Comparison of ENCODE assay signal across 8 cellular contexts in the genomic region with DNA sequence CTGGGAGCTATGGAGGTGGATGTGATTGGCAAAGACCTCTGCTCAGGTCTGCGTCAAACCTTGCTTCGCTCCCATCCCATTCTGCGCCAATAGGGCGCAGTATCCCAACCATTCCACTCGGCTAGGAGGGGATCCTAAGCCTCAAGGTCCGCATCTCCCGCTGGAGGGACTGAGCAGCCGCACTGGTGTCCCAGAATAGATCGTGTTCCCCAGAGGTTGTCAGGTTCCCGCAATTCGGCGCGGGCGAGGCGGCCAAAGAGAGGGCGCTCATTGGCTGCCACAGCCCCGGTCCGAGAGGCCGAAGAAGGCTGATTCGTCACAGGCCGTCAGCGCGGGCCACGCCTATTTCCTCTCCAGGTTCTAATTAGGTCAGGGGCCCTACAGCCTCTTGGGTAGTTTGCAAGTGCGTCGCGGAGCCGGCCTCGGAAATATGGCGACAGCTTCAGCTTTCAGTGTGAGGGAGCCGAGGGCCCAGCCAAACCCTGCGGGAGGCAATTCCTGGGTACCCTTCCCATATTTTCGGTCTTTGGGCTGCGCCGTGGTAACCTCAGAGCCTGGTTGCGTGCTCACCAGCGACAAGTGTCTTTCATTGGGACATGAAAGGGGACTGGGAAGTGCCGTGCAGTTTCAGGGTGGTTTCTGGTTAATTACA. TPM values are rescaled to one million over a fixed set of nuclear protein-coding genes. Genes with fewer than 3 reads are reported as not detected.
A peak's percentile ranks its signal among the peaks of the same experiment; 100 is the strongest.
DNase-seq lines count a peak whose midpoint lies in the region; ATAC-seq and TF ChIP-seq lines count a peak whose summit lies in the region.

No MANE protein-coding gene starts in this region.

- H3K4me1 ChIP-seq in ovary (ENCODE audit: insufficient read depth) (peaks cover 6% of the 10 kb centered on the region), thymus (ENCODE audit: control insufficient read depth, insufficient read depth, low read length) (peaks cover 17% of the 10 kb centered on the region)

- peak; percentile 6 to 27 (median 8) for TF ChIP-seq CTCF in ovary (IDR thresholded peaks at IDR 0.05)

- intact Hi-C loops in head of caudate nucleus (cut with DNase I), result no loop called here
- intact Hi-C loops in ovary (cut with DNase I), result loop anchor here in 1 of 4 donors (10.0 kb wide), 1 partner anchor 257 kb away; no protein-coding TSS in a partner anchor

- H3K9me3 ChIP-seq in ovary (no peaks in the 10 kb centered on the region), thymus (ENCODE audit: control insufficient read depth) (no peaks in the 10 kb centered on the region)

- TF ChIP-seq EP300 in Ishikawa (IDR thresholded peaks at IDR 0.05; ENCODE audit: borderline replicate concordance), result no peak
- TF ChIP-seq EP300 in ovary (IDR thresholded peaks at IDR 0.05), result peak; percentile 47

- DNase-seq in DMS153 treated with DMSO at 0.1 percent for 48 hours (lab: John Stamatoyannopoulos, UW; ENCODE audit: unreplicated experiment), result peak; percentile 94
- DNase-seq in activated naive CD4-positive, alpha-beta T cell treated with anti-CD3 and anti-CD28 coated beads, Interleukin-2, amount 50 U/mL, for 72 hours (ENCODE audit: low spot score in 2 of 2), result peak; percentile 89 to 96
- DNase-seq in head of caudate nucleus, result peak; percentile 85 to 98 (median 94)
- DNase-seq in ovary, result peak; percentile 93 to 97 (median 96)

- H3K9me3 Mint-ChIP-seq in activated naive CD4-positive, alpha-beta T cell treated with anti-CD3 and anti-CD28 coated beads, Interleukin-2, amount 50 U/mL, for 72 hours, result peaks cover 19 to 20% of the 10 kb centered on the region in 2 donors

- WGBS in ovary, 3 donors, result 2 to 10% (median 4%) methylated on average over 37 to 38 of the region's 38 CpGs
- WGBS in thymus, result under 1% methylated on average over 38 of the region's 38 CpGs

- peak; percentile 91 for TF ChIP-seq POLR2A in ovary (IDR thresholded peaks at IDR 0.05)

- peak; percentile 99 for ATAC-seq in GM21528 (IDR thresholded peaks at IDR 0.05; ENCODE audit: low FRiP score, unreplicated experiment)
- peak; percentile 93 for ATAC-seq in SK-N-SH treated with all-trans-retinoic acid at 6 μM for 48 hours
- peak; percentile 99 for ATAC-seq in activated naive CD4-positive, alpha-beta T cell treated with anti-CD3 and anti-CD28 coated beads, Interleukin-2, amount 50 U/mL, for 72 hours

- H3K27ac ChIP-seq in ovary (peak overlapping the region; percentile 94 to 98), thymus (ENCODE audit: low read depth) (peak overlapping the region; percentile 97)

- peak overlapping the region; percentile 99 for H3K27ac Mint-ChIP-seq in activated naive CD4-positive, alpha-beta T cell treated with anti-CD3 and anti-CD28 coated beads, Interleukin-2, amount 50 U/mL, for 72 hours

- H3K4me3 ChIP-seq in ovary, result peak overlapping the region; percentile 81
- H3K4me3 ChIP-seq in thymus (ENCODE audit: low read length), result peak overlapping the region; percentile 75

- TF ChIP-seq RAD21 in Ishikawa (IDR thresholded peaks at IDR 0.05; ENCODE audit: low read depth), result no peak

- peaks cover 36 to 37% of the 10 kb centered on the region in 2 donors for H3K36me3 Mint-ChIP-seq in activated naive CD4-positive, alpha-beta T cell treated with anti-CD3 and anti-CD28 coated beads, Interleukin-2, amount 50 U/mL, for 72 hours

- H3K36me3 ChIP-seq in ovary (no peaks in the 10 kb centered on the region), thymus (ENCODE audit: control insufficient read depth, insufficient read depth) (no peaks in the 10 kb centered on the region)

- H3K27me3 ChIP-seq in ovary, result no peaks in the 10 kb centered on the region
- H3K27me3 ChIP-seq in thymus (ENCODE audit: control insufficient read depth, insufficient read depth), result peaks cover 9% of the 10 kb centered on the region

TF ChIP-seq in Ishikawa, 13 proteins besides CTCF, POLR2A, EP300 and RAD21 (continues in another document):
- TF ChIP-seq TAF1 (IDR thresholded peaks at IDR 0.05; ENCODE audit: low read depth) (peak; percentile 81), NFIC (IDR thresholded peaks at IDR 0.05) (no peak), EGR1 (IDR thresholded peaks at IDR 0.05) (no peak), TCF12 (IDR thresholded peaks at IDR 0.05; ENCODE audit: low read depth) (peak; percentile 41; the same call in 1 of the 2 replicates), CREB1 (IDR thresholded peaks at IDR 0.05; ENCODE audit: low read depth) (peak; percentile 48; the same call in 1 of the 2 replicates), YY1 (IDR thresholded peaks at IDR 0.05; ENCODE audit: low read depth) (peak; percentile 89), CEBPB (IDR thresholded peaks at IDR 0.05) (0 out of 2 replicates have a peak, but pooled peaks have one; percentile 35), FOXM1 (IDR thresholded peaks at IDR 0.05; ENCODE audit: borderline replicate concordance, low read depth) (no peak; the same call in 1 of the 2 replicates), TEAD4 (IDR thresholded peaks at IDR 0.05) (no peak)
- TF ChIP-seq, protein P1, sequence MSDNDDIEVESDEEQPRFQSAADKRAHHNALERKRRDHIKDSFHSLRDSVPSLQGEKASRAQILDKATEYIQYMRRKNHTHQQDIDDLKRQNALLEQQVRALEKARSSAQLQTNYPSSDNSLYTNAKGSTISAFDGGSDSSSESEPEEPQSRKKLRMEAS (IDR thresholded peaks at IDR 0.05), result peak; percentile 92
- TF ChIP-seq, protein P2, sequence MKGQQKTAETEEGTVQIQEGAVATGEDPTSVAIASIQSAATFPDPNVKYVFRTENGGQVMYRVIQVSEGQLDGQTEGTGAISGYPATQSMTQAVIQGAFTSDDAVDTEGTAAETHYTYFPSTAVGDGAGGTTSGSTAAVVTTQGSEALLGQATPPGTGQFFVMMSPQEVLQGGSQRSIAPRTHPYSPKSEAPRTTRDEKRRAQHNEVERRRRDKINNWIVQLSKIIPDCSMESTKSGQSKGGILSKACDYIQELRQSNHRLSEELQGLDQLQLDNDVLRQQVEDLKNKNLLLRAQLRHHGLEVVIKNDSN (IDR thresholded peaks at IDR 0.05), result no peak

TF ChIP-seq in SK-N-SH treated with all-trans-retinoic acid at 6 μM for 48 hours, 23 proteins besides CTCF, POLR2A, EP300 and RAD21 (continues in another document):
- TF ChIP-seq, protein P3, sequence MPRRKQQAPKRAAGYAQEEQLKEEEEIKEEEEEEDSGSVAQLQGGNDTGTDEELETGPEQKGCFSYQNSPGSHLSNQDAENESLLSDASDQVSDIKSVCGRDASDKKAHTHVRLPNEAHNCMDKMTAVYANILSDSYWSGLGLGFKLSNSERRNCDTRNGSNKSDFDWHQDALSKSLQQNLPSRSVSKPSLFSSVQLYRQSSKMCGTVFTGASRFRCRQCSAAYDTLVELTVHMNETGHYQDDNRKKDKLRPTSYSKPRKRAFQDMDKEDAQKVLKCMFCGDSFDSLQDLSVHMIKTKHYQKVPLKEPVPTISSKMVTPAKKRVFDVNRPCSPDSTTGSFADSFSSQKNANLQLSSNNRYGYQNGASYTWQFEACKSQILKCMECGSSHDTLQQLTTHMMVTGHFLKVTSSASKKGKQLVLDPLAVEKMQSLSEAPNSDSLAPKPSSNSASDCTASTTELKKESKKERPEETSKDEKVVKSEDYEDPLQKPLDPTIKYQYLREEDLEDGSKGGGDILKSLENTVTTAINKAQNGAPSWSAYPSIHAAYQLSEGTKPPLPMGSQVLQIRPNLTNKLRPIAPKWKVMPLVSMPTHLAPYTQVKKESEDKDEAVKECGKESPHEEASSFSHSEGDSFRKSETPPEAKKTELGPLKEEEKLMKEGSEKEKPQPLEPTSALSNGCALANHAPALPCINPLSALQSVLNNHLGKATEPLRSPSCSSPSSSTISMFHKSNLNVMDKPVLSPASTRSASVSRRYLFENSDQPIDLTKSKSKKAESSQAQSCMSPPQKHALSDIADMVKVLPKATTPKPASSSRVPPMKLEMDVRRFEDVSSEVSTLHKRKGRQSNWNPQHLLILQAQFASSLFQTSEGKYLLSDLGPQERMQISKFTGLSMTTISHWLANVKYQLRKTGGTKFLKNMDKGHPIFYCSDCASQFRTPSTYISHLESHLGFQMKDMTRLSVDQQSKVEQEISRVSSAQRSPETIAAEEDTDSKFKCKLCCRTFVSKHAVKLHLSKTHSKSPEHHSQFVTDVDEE (CRISPR knock-in tag; IDR thresholded peaks at IDR 0.05), result 0 out of 2 replicates have a peak, but pooled peaks have one; percentile 12
- TF ChIP-seq, protein P4, sequence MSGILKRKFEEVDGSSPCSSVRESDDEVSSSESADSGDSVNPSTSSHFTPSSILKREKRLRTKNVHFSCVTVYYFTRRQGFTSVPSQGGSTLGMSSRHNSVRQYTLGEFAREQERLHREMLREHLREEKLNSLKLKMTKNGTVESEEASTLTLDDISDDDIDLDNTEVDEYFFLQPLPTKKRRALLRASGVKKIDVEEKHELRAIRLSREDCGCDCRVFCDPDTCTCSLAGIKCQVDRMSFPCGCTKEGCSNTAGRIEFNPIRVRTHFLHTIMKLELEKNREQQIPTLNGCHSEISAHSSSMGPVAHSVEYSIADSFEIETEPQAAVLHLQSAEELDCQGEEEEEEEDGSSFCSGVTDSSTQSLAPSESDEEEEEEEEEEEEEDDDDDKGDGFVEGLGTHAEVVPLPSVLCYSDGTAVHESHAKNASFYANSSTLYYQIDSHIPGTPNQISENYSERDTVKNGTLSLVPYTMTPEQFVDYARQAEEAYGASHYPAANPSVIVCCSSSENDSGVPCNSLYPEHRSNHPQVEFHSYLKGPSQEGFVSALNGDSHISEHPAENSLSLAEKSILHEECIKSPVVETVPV (CRISPR knock-in tag; IDR thresholded peaks at IDR 0.05), result no peak; the same call in 1 of the 2 replicates
- TF ChIP-seq ARNTL (CRISPR knock-in tag; IDR thresholded peaks at IDR 0.05; ENCODE audit: borderline replicate concordance, low read depth), result no peak

RNA-seq across cellular contexts. Expression of a gene that starts 5.0 kb away (rescaled TPM):
- total RNA-seq in activated naive CD4-positive, alpha-beta T cell treated with anti-CD3 and anti-CD28 coated beads, Interleukin-2, amount 50 U/mL, for 72 hours, result not detected
- not detected for total RNA-seq in ovary
- polyA plus RNA-seq in ovary (not detected), thymus (not detected)

RNA-seq across cellular contexts. Expression of a gene that starts 14.6 kb away (rescaled TPM):
- under 1 TPM; 0.25 to 0.64 TPM for total RNA-seq in activated naive CD4-positive, alpha-beta T cell treated with anti-CD3 and anti-CD28 coated beads, Interleukin-2, amount 50 U/mL, for 72 hours
- 10 to 100 TPM in 1 of 7 donors, 1 to 10 TPM in 6; 3.9 to 16.6 (median 6.0) TPM for total RNA-seq in ovary
- polyA plus RNA-seq in ovary (1 to 10 TPM; 3.4 to 6.9 TPM), thymus (0.21 TPM)

RNA-seq across cellular contexts. Expression of a gene that starts 40.8 kb away (rescaled TPM):
- 10 to 100 TPM; 30.7 to 45.3 TPM for total RNA-seq in activated naive CD4-positive, alpha-beta T cell treated with anti-CD3 and anti-CD28 coated beads, Interleukin-2, amount 50 U/mL, for 72 hours
- total RNA-seq in ovary, result 10 to 100 TPM; 18.8 to 41.4 (median 29.4) TPM
- 10 to 100 TPM; 18.8 to 51.6 TPM for polyA plus RNA-seq in ovary
- polyA plus RNA-seq in thymus, result 23.2 TPM

Comparison
In these comparisons a context has a peak if more than half of its experiments do, and no peak if none do; other contexts are left out.
1. Peak in every context shown above with its lines: DNase-seq, ATAC-seq, H3K4me3 ChIP-seq and H3K27ac ChIP-seq.